18 cellular contexts compared by ENCODE assay signal in genomic region chr4:139916041-139916440, GRCh38.
A peak's percentile ranks its signal among the peaks of the same experiment; 100 is the strongest.
DNase-seq lines count a peak whose midpoint lies in the region; ATAC-seq and TF ChIP-seq lines count a peak whose summit lies in the region.
"Had no signal": no experiment of that assay in that cellular context is flagged by ENCODE, and none has a peak within 500 bp of the region (broad histone marks: within the 10 kb centered on the region; RNA-seq: fewer than 3 reads in every experiment).

No MANE protein-coding gene starts in this region.

- H3K9me3 ChIP-seq in GM23248 (ENCODE audit: low read depth): no peaks in the 10 kb centered on the region
- no peaks in the 10 kb centered on the region for H3K9me3 ChIP-seq in suprapubic skin

- DNase-seq in AG08395 (ENCODE audit: low spot score): peak; percentile 14
- peak; percentile 23 for DNase-seq in GM23248
- peak; percentile 16 for DNase-seq in fibroblast of gingiva (ENCODE audit: low read depth)
- no peak for DNase-seq in progenitor cell of endocrine pancreas (ENCODE audit: low spot score, unreplicated experiment)
- DNase-seq in activated CD4-positive, CD25-positive, alpha-beta regulatory T cell treated with anti-CD3 and anti-CD28 coated beads, Interleukin-2, amount 50 U/mL, for 72 hours: no peak
- DNase-seq in suprapubic skin (ENCODE audit: low spot score in 2 of 2): no peak
- no peak for DNase-seq in head of caudate nucleus
- DNase-seq: CD4-positive, alpha-beta T cell; DMS79; NCI-H146; NCI-H2081 treated with DMSO at 0.1 percent for 48 hours; NCI-H2227 treated with DMSO at 0.1 percent for 48 hours; NCI-H748 treated with DMSO at 0.1 percent for 48 hours; Right ventricle myocardium superior had no signal

- no peaks in the 10 kb centered on the region for H4K20me1 ChIP-seq in GM23248 (ENCODE audit: insufficient read depth)

- intact Hi-C loops in head of caudate nucleus (cut with DNase I): no loop called here

- no peak overlapping the region for H3K4me2 ChIP-seq in GM23248 (ENCODE audit: unreplicated experiment)
- H3K4me2 ChIP-seq: GM23338 had no signal

- no peak overlapping the region for H3K4me3 Mint-ChIP-seq in progenitor cell of endocrine pancreas (ENCODE audit: low read depth)
- H3K4me3 Mint-ChIP-seq: B cell; CD4-positive, alpha-beta T cell; GM23338 had no signal

- H3K4me3 ChIP-seq in GM23248 (no peak overlapping the region), suprapubic skin (no peak overlapping the region)
- H3K4me3 ChIP-seq: GM23338 had no signal

- no peak overlapping the region for H3K9ac ChIP-seq in GM23248

- H3K27ac Mint-ChIP-seq in progenitor cell of endocrine pancreas: peak overlapping the region; percentile 38
- H3K27ac Mint-ChIP-seq: B cell; CD4-positive, alpha-beta T cell; GM23338 had no signal

- peaks cover 44% of the 10 kb centered on the region for H3K4me1 ChIP-seq in GM23248 (ENCODE audit: insufficient read depth)
- peaks cover 40% of the 10 kb centered on the region for H3K4me1 ChIP-seq in suprapubic skin

- ATAC-seq in GM21381 (IDR thresholded peaks at IDR 0.05; ENCODE audit: unreplicated experiment): no peak
- ATAC-seq: GM23338, Panc1 had no signal

- TF ChIP-seq EP300 in suprapubic skin (IDR thresholded peaks at IDR 0.05): no peak

- H3K36me3 ChIP-seq in GM23248 (ENCODE audit: low read depth) (no peaks in the 10 kb centered on the region), suprapubic skin (no peaks in the 10 kb centered on the region)

- WGBS in GM23248 (ENCODE audit: low coverage in 1 of 2, low lambda C conversion rate in 2 of 2, missing lambda C conversion rate in 2 of 2), 2 experiments: 21 to 43% methylated on average over 1 of the region's 1 CpG
- 63% methylated on average over 1 of the region's 1 CpG for WGBS in suprapubic skin

- no peak for TF ChIP-seq POLR2A in suprapubic skin (IDR thresholded peaks at IDR 0.05)

- in situ Hi-C loops in GM23248 (cut with MboI): no loop called here

- H3F3A ChIP-seq in GM23248 (ENCODE audit: insufficient read depth): peaks cover 17% of the 10 kb centered on the region

- H3K27ac ChIP-seq in GM23248 (no peak overlapping the region), suprapubic skin (no peak overlapping the region)

- H3K27me3 ChIP-seq in GM23248 (replicated peaks; ENCODE audit: insufficient read depth): no peaks in the 10 kb centered on the region
- no peaks in the 10 kb centered on the region for H3K27me3 ChIP-seq in suprapubic skin

- H3K27me3 Mint-ChIP-seq in progenitor cell of endocrine pancreas: no peaks in the 10 kb centered on the region
- H3K27me3 Mint-ChIP-seq: B cell; CD4-positive, alpha-beta T cell had no signal

- TF ChIP-seq CTCF in progenitor cell of endocrine pancreas (IDR thresholded peaks at IDR 0.05; ENCODE audit: unreplicated experiment) (no peak), suprapubic skin (IDR thresholded peaks at IDR 0.05) (no peak)

- H3K9me2 ChIP-seq in GM23248 (ENCODE audit: insufficient read depth): no peaks in the 10 kb centered on the region

- H2AFZ ChIP-seq in GM23248: no peak overlapping the region
- H2AFZ ChIP-seq: GM23338 had no signal

- peaks cover 14% of the 10 kb centered on the region for H3K36me3 Mint-ChIP-seq in progenitor cell of endocrine pancreas (ENCODE audit: insufficient read depth)

- H3K9me3 Mint-ChIP-seq in progenitor cell of endocrine pancreas (ENCODE audit: low read depth): peaks cover 5% of the 10 kb centered on the region
- H3K9me3 Mint-ChIP-seq: CD4-positive, alpha-beta T cell; GM23338 had no signal

- peaks cover 42% of the 10 kb centered on the region for H3K4me1 Mint-ChIP-seq in progenitor cell of endocrine pancreas (ENCODE audit: low read depth)
- H3K4me1 Mint-ChIP-seq: B cell had no signal

- H3K79me2 ChIP-seq in GM23248 (ENCODE audit: insufficient read depth): no peaks in the 10 kb centered on the region

Comparison
In these comparisons a context has a peak if more than half of its experiments do, and no peak if none do; other contexts are left out.
1. DNase-seq: peak in AG08395 (single experiment), GM23248 (single experiment) and fibroblast of gingiva (single experiment); none in progenitor cell of endocrine pancreas (single experiment), activated CD4-positive, CD25-positive, alpha-beta regulatory T cell treated with anti-CD3 and anti-CD28 coated beads, Interleukin-2, amount 50 U/mL, for 72 hours (single experiment), suprapubic skin (0 of 2) and head of caudate nucleus (0 of 42).